ENCODE assay signal across 2 cellular contexts in the genomic region with DNA sequence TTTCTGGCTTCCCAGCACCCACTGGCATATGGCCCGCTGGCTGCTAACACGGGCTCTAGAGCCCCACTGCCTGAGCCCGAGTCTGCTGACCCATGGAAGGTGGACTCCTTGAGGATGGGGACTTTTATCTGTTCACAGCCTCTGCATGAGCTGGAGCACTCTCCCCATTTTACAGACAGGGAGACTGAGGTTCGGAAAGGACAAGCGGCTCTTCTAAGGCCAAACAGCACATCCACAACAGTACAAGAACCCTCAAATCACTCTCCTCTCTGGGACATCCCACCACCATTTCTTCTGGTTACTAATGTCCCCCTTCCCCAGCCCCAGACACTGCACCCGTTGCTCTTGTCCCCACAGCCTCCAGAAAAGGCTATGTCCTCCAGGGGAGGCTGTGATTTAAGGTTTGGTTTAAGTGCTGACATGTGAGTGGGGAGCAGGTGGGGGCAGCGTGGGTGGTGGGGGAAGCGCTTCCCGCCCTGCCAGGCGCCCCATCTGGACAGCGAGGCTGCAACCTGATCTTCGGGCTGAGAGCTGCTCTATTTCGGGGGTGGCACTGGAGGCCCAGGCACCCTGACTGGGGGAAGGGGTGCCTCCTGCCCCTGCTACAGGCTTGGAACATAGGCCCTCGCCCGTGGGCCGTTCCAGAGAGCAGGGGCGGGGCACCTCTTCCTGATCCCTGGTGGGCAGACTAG.
A peak's percentile ranks its signal among the peaks of the same experiment; 100 is the strongest.
TF ChIP-seq lines count a peak whose summit lies in the region.

No MANE protein-coding gene starts in this region.

TF ChIP-seq in HEK293, 187 proteins besides CTCF, POLR2A, EP300 and RAD21 (continued from another document):
- no peak for TF ChIP-seq WT1 (tag by site-specific recombination; IDR thresholded peaks at IDR 0.05)
- peak; percentile 97 for TF ChIP-seq EGR2 (tag by site-specific recombination; IDR thresholded peaks at IDR 0.05; ENCODE audit: low read depth)
- peak; percentile 98 for TF ChIP-seq ZFHX2 (tag by site-specific recombination; conservative IDR thresholded peaks at IDR 0.05)
- TF ChIP-seq, protein P1, sequence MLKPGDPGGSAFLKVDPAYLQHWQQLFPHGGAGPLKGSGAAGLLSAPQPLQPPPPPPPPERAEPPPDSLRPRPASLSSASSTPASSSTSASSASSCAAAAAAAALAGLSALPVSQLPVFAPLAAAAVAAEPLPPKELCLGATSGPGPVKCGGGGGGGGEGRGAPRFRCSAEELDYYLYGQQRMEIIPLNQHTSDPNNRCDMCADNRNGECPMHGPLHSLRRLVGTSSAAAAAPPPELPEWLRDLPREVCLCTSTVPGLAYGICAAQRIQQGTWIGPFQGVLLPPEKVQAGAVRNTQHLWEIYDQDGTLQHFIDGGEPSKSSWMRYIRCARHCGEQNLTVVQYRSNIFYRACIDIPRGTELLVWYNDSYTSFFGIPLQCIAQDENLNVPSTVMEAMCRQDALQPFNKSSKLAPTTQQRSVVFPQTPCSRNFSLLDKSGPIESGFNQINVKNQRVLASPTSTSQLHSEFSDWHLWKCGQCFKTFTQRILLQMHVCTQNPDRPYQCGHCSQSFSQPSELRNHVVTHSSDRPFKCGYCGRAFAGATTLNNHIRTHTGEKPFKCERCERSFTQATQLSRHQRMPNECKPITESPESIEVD (tag by site-specific recombination; IDR thresholded peaks at IDR 0.05) = no peak
- no peak for TF ChIP-seq ZBTB17 (tag by site-specific recombination; IDR thresholded peaks at IDR 0.05)
- TF ChIP-seq ZNF571 (tag by site-specific recombination; IDR thresholded peaks at IDR 0.05) = no peak
- TF ChIP-seq YY2 (tag by site-specific recombination; IDR thresholded peaks at IDR 0.05) = no peak
- TF ChIP-seq ZNF175 (tag by site-specific recombination; IDR thresholded peaks at IDR 0.05) = no peak
- TF ChIP-seq SALL2 (tag by site-specific recombination; IDR thresholded peaks at IDR 0.05; ENCODE audit: borderline replicate concordance) = no peak

TF ChIP-seq in H1, 55 proteins besides CTCF, POLR2A, EP300 and RAD21 (continued from another document):
- TF ChIP-seq RFX5 (IDR thresholded peaks at IDR 0.05; ENCODE audit: borderline replicate concordance, low read depth, low read length) = no peak
- no peak for TF ChIP-seq CEBPB (IDR thresholded peaks at IDR 0.05; ENCODE audit: low read depth, low read length)
- no peak for TF ChIP-seq JUND (IDR thresholded peaks at IDR 0.05; ENCODE audit: low read length)
- TF ChIP-seq, protein P2, sequence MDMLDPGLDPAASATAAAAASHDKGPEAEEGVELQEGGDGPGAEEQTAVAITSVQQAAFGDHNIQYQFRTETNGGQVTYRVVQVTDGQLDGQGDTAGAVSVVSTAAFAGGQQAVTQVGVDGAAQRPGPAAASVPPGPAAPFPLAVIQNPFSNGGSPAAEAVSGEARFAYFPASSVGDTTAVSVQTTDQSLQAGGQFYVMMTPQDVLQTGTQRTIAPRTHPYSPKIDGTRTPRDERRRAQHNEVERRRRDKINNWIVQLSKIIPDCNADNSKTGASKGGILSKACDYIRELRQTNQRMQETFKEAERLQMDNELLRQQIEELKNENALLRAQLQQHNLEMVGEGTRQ (IDR thresholded peaks at IDR 0.05; ENCODE audit: low read length) = no peak
- peak; percentile 72; the same call in 1 of the 2 replicates for TF ChIP-seq KDM1A (IDR thresholded peaks at IDR 0.05; ENCODE audit: borderline replicate concordance, low read length)
- no peak for TF ChIP-seq MAFK (IDR thresholded peaks at IDR 0.05; ENCODE audit: low read depth, low read length)
- TF ChIP-seq RBBP5 (IDR thresholded peaks at IDR 0.05; ENCODE audit: borderline replicate concordance, low read depth, low read length) = no peak
